ENCODE assay signal across 1 cellular context in genomic region chr4:89108068-89108467, GRCh38.
A peak's percentile ranks its signal among the peaks of the same experiment; 100 is the strongest.
TF ChIP-seq lines count a peak whose summit lies in the region.

No MANE protein-coding gene starts in this region.

TF ChIP-seq in GM12878, 131 proteins besides CTCF, POLR2A, EP300 and RAD21:
- no peak for TF ChIP-seq MTA3 (IDR thresholded peaks at IDR 0.05; ENCODE audit: borderline replicate concordance, low read length)
- TF ChIP-seq SREBF2 (IDR thresholded peaks at IDR 0.05; ENCODE audit: low read length): no peak
- TF ChIP-seq ZBTB4 (CRISPR knock-in tag; IDR thresholded peaks at IDR 0.05): no peak
- TF ChIP-seq BHLHE40 (IDR thresholded peaks at IDR 0.05; ENCODE audit: borderline replicate concordance in 1 of 2, low read depth in 2 of 2, low read length in 1 of 2): no peak
- no peak for TF ChIP-seq RFX5 (IDR thresholded peaks at IDR 0.05; ENCODE audit: low read depth, low read length)
- no peak for TF ChIP-seq EGR1 (IDR thresholded peaks at IDR 0.05; ENCODE audit: borderline replicate concordance in 1 of 2, low read depth in 2 of 2, low read length in 2 of 2)
- TF ChIP-seq CBX5 (IDR thresholded peaks at IDR 0.05; ENCODE audit: low read depth): peak; percentile 68; the same call in 1 of the 2 replicates
- no peak for TF ChIP-seq RAD51 (IDR thresholded peaks at IDR 0.05)
- no peak for TF ChIP-seq SIN3A (IDR thresholded peaks at IDR 0.05; ENCODE audit: low read depth, low read length)
- 0 out of 2 replicates have a peak, but pooled peaks have one; percentile 34 for TF ChIP-seq ATF7 (IDR thresholded peaks at IDR 0.05; ENCODE audit: low read depth)
- TF ChIP-seq CEBPZ (IDR thresholded peaks at IDR 0.05; ENCODE audit: low read depth, low read length): peak; percentile 58
- no peak for TF ChIP-seq TCF3 (IDR thresholded peaks at IDR 0.05; ENCODE audit: borderline replicate concordance, insufficient read depth, low read depth, low read length)
- no peak for TF ChIP-seq SMC3 (IDR thresholded peaks at IDR 0.05; ENCODE audit: borderline replicate concordance, low read length)
- no peak for TF ChIP-seq TBL1XR1 (IDR thresholded peaks at IDR 0.05; ENCODE audit: low read depth, low read length)
- TF ChIP-seq ZNF687 (IDR thresholded peaks at IDR 0.05): no peak
- peak; percentile 77; the same call in 1 of the 2 replicates for TF ChIP-seq ZBTB33 (IDR thresholded peaks at IDR 0.05)
- TF ChIP-seq MLLT1 (IDR thresholded peaks at IDR 0.05): no peak
- no peak for TF ChIP-seq TAF1 (IDR thresholded peaks at IDR 0.05; ENCODE audit: borderline replicate concordance, low read depth, low read length)
- no peak for TF ChIP-seq BCL11A (IDR thresholded peaks at IDR 0.05; ENCODE audit: low read depth, low read length)
- no peak for TF ChIP-seq STAT1 (conservative IDR thresholded peaks at IDR 0.05)
TF ChIP-seq in GM12878: peak in this region for 4.
